ENCODE assay signal across 8 cellular contexts in genomic region chr19:11373885-11374448, GRCh38. TPM values are rescaled to one million over a fixed set of nuclear protein-coding genes. Genes with fewer than 3 reads are reported as not detected.
DNase-seq lines count a peak whose midpoint lies in the region; ATAC-seq, FAIRE-seq and TF ChIP-seq lines count a peak whose summit lies in the region.

No MANE protein-coding gene starts in this region.

- DNase-seq in DMS53 (lab: John Stamatoyannopoulos, UW) (peak; percentile 72), NOMO-1 treated with DMSO at 0.1 percent for 48 hours (lab: John Stamatoyannopoulos, UW; ENCODE audit: unreplicated experiment) (peak; percentile 54), pancreas (peak in 1 of 6 donors; percentile 22), hepatic stellate cell (ENCODE audit: low spot score) (no peak), GM13977 (ENCODE audit: low spot score) (no peak), NCI-H2029 (lab: John Stamatoyannopoulos, UW) (no peak), ecto neural progenitor cell (ENCODE audit: low spot score) (no peak)
- DNase-seq in effector memory CD4-positive, alpha-beta T cell: no peak

- intact Hi-C loops in pancreas (cut with DNase I): no loop called here

- H3K4me3 ChIP-seq in effector memory CD4-positive, alpha-beta T cell (ENCODE audit: insufficient read depth, low read depth, low read length, poor library complexity, severe bottlenecking): peak overlapping the region; percentile 61
- peak overlapping the region; percentile 33 to 51 (median 46) for H3K4me3 ChIP-seq in pancreas

- in situ Hi-C loops in GM13977 (cut with MboI; ENCODE audit: low pct_unique_long_range_greater_than_20kb, low sequenced_read_pairs, unreplicated experiment): no loop called here

- H3K36me3 ChIP-seq in effector memory CD4-positive, alpha-beta T cell (ENCODE audit: control insufficient read depth, insufficient read depth, low read length): peaks cover 6% of the 10 kb centered on the region
- no peaks in the 10 kb centered on the region for H3K36me3 ChIP-seq in pancreas

- WGBS in pancreas, 2 donors: 37 to 41% methylated on average over 11 of the region's 11 CpGs

- H3K4me1 ChIP-seq in effector memory CD4-positive, alpha-beta T cell (ENCODE audit: control insufficient read depth, insufficient read depth, low read length, poor library complexity, severe bottlenecking): peaks cover 20% of the 10 kb centered on the region
- peaks cover 4 to 28% (median 5%) of the 10 kb centered on the region in 3 donors for H3K4me1 ChIP-seq in pancreas

- H3K9me3 ChIP-seq in effector memory CD4-positive, alpha-beta T cell (ENCODE audit: control insufficient read depth, low read length): no peaks in the 10 kb centered on the region
- no peaks in the 10 kb centered on the region for H3K9me3 ChIP-seq in pancreas

- H3K27ac ChIP-seq in effector memory CD4-positive, alpha-beta T cell (ENCODE audit: insufficient read depth, low read length, poor library complexity, severe bottlenecking): peak overlapping the region; percentile 93
- H3K27ac ChIP-seq in pancreas: peak overlapping the region; percentile 79 to 97 (median 93)

- no peak for ATAC-seq in pancreas

- no peak for FAIRE-seq in pancreas (lab: Jason Lieb, UNC)

- TF ChIP-seq CTCF in pancreas (IDR thresholded peaks at IDR 0.05): no peak
- no peak for TF ChIP-seq CTCF in GM13977 (IDR thresholded peaks at IDR 0.05; ENCODE audit: extremely low read depth, insufficient read depth, missing control alignments)

- H3K27me3 ChIP-seq in effector memory CD4-positive, alpha-beta T cell (replicated peaks; ENCODE audit: control insufficient read depth, insufficient read depth, low read length, poor library complexity, severe bottlenecking): no peaks in the 10 kb centered on the region
- H3K27me3 ChIP-seq in pancreas: no peaks in the 10 kb centered on the region

RNA-seq across cellular contexts. Expression of gene SWSAP1, which starts 0.5 kb away (rescaled TPM):
- 1 to 10 TPM in 4 of 6 donors, under 1 TPM in 2; 0.55 to 1.5 (median 1.1) TPM for total RNA-seq in pancreas
- 1 to 10 TPM; 1.8 to 2.7 TPM for polyA plus RNA-seq in pancreas

RNA-seq across cellular contexts. Expression of gene EPOR, which starts 10.1 kb away (rescaled TPM):
- total RNA-seq in pancreas: 10 to 100 TPM in 1 of 6 donors, 1 to 10 TPM in 5; 5.4 to 16.3 (median 8.0) TPM
- 10 to 100 TPM; 30.4 to 46.2 TPM for polyA plus RNA-seq in pancreas

RNA-seq across cellular contexts. Expression of gene PLPPR2, which starts 18.7 kb away (rescaled TPM):
- total RNA-seq in pancreas: 10 to 100 TPM in 1 of 6 donors, 1 to 10 TPM in 5; 4.4 to 11.0 (median 7.1) TPM
- polyA plus RNA-seq in pancreas: 10 to 100 TPM; 15.7 to 32.8 TPM

RNA-seq across cellular contexts. Expression of gene CCDC159, which starts 27.6 kb away (rescaled TPM):
- 10 to 100 TPM; 11.6 to 21.1 (median 14.1) TPM for total RNA-seq in pancreas
- 100 to 1,000 TPM in 1 of 2 donors, 10 to 100 TPM in 1; 86.6 to 106 TPM for polyA plus RNA-seq in pancreas

RNA-seq across cellular contexts. Expression of gene TMEM205, which starts 27.9 kb away (rescaled TPM):
- total RNA-seq in pancreas: 10 to 100 TPM; 41.4 to 69.2 (median 53.0) TPM
- 100 to 1,000 TPM in 1 of 2 donors, 10 to 100 TPM in 1; 84.5 to 175 TPM for polyA plus RNA-seq in pancreas

Comparison
In these comparisons a context has a peak if more than half of its experiments do, and no peak if none do; other contexts are left out.
1. DNase-seq: peak in DMS53 (single experiment) and NOMO-1 treated with DMSO at 0.1 percent for 48 hours (single experiment); none in effector memory CD4-positive, alpha-beta T cell (0 of 3), hepatic stellate cell (single experiment), GM13977 (single experiment), NCI-H2029 (single experiment) and ecto neural progenitor cell (single experiment).